ENCODE assay signal across 10 cellular contexts in genomic region chr16:78478267-78478821, GRCh38.
DNase-seq lines count a peak whose midpoint lies in the region; TF ChIP-seq lines count a peak whose summit lies in the region.
"Had no signal": no experiment of that assay in that cellular context is flagged by ENCODE, and none has a peak within 500 bp of the region (broad histone marks: within the 10 kb centered on the region; RNA-seq: fewer than 3 reads in every experiment).

No MANE protein-coding gene starts in this region.

- H3K36me3 Mint-ChIP-seq in activated T-helper 1 cell treated with anti-CD3 and anti-CD28 coated beads, Interleukin-12 subunit alpha, Interleukin-12 subunit beta, Interleukin-2, Interleukin-4 antibody, amounts not matched to agents 30 ng/mL and 10 ng/mL and 1 ng/mL, durations not matched to agents 14 hours and 24 hours and 36 hours (ENCODE audit: low read depth) = no peaks in the 10 kb centered on the region

- TF ChIP-seq EP300 in tibial nerve (IDR thresholded peaks at IDR 0.05) = no peak

- no peaks in the 10 kb centered on the region for H3K27me3 Mint-ChIP-seq in activated T-helper 1 cell treated with anti-CD3 and anti-CD28 coated beads, Interleukin-12 subunit alpha, Interleukin-12 subunit beta, Interleukin-2, Interleukin-4 antibody, amounts not matched to agents 30 ng/mL and 10 ng/mL and 1 ng/mL, durations not matched to agents 14 hours and 24 hours and 36 hours (ENCODE audit: insufficient read depth)

- H3K4me1 ChIP-seq in tibial nerve = no peaks in the 10 kb centered on the region
- H3K4me1 ChIP-seq: suprapubic skin had no signal

- H3K27ac ChIP-seq in brain microvascular endothelial cell (no peak overlapping the region), tibial nerve (no peak overlapping the region)
- H3K27ac ChIP-seq: suprapubic skin had no signal

- no peaks in the 10 kb centered on the region for H3K27me3 ChIP-seq in brain microvascular endothelial cell (replicated peaks)
- no peaks in the 10 kb centered on the region for H3K27me3 ChIP-seq in tibial nerve
- H3K27me3 ChIP-seq: suprapubic skin had no signal

- TF ChIP-seq POLR2A in tibial nerve (IDR thresholded peaks at IDR 0.05) = no peak

- no peaks in the 10 kb centered on the region for H3K9me3 Mint-ChIP-seq in activated T-helper 1 cell treated with anti-CD3 and anti-CD28 coated beads, Interleukin-12 subunit alpha, Interleukin-12 subunit beta, Interleukin-2, Interleukin-4 antibody, amounts not matched to agents 30 ng/mL and 10 ng/mL and 1 ng/mL, durations not matched to agents 14 hours and 24 hours and 36 hours

- in situ Hi-C loops in brain microvascular endothelial cell (cut with HindIII; ENCODE audit: low pct_ligation_motif_present, low sequenced_read_pairs) = no loop called here

- H3K4me3 Mint-ChIP-seq in activated T-helper 1 cell treated with anti-CD3 and anti-CD28 coated beads, Interleukin-12 subunit alpha, Interleukin-12 subunit beta, Interleukin-2, Interleukin-4 antibody, amounts not matched to agents 30 ng/mL and 10 ng/mL and 1 ng/mL, durations not matched to agents 14 hours and 24 hours and 36 hours = no peak overlapping the region

- TF ChIP-seq CTCF in brain microvascular endothelial cell (IDR thresholded peaks at IDR 0.05; ENCODE audit: low read depth, low read length, missing control alignments) (peak; percentile 44), retinal pigment epithelial cell (conservative IDR thresholded peaks at IDR 0.05; ENCODE audit: low read depth, low read length) (peak; percentile 56), tibial nerve (IDR thresholded peaks at IDR 0.05) (peak in 2 of 5 experiments; percentile 33 to 38)

- no peaks in the 10 kb centered on the region for H3K9me3 ChIP-seq in tibial nerve
- H3K9me3 ChIP-seq: suprapubic skin had no signal

- no peaks in the 10 kb centered on the region for H3K36me3 ChIP-seq in brain microvascular endothelial cell (replicated peaks)
- no peaks in the 10 kb centered on the region for H3K36me3 ChIP-seq in tibial nerve
- H3K36me3 ChIP-seq: suprapubic skin had no signal

- H3K4me3 ChIP-seq in brain microvascular endothelial cell (ENCODE audit: low read depth, low read length) (no peak overlapping the region), retinal pigment epithelial cell (ENCODE audit: low read length) (no peak overlapping the region), tibial nerve (no peak overlapping the region)
- H3K4me3 ChIP-seq: lung, suprapubic skin had no signal

- H3K4me1 Mint-ChIP-seq in activated T-helper 1 cell treated with anti-CD3 and anti-CD28 coated beads, Interleukin-12 subunit alpha, Interleukin-12 subunit beta, Interleukin-2, Interleukin-4 antibody, amounts not matched to agents 30 ng/mL and 10 ng/mL and 1 ng/mL, durations not matched to agents 14 hours and 24 hours and 36 hours (ENCODE audit: low read depth) = no peaks in the 10 kb centered on the region

- 55 to 72% methylated on average over 7 of the region's 7 CpGs for WGBS in tibial nerve, 2 donors

- intact Hi-C loops in activated T-helper 1 cell treated with anti-CD3 and anti-CD28 coated beads, Interleukin-12 subunit alpha, Interleukin-12 subunit beta, Interleukin-2, Interleukin-4 antibody, amounts not matched to agents 30 ng/mL and 10 ng/mL and 1 ng/mL, durations not matched to agents 14 hours and 24 hours and 36 hours (cut with micrococcal nuclease) = no loop called here

- DNase-seq in activated T-helper 1 cell treated with Interleukin-2 at 50 U/mL for 16 hours (ENCODE audit: low read depth) (peak; percentile 1), NCI-H1417 (lab: John Stamatoyannopoulos, UW) (peak in 2 of 3 experiments; percentile 48 to 70), brain microvascular endothelial cell (no peak), retinal pigment epithelial cell (ENCODE audit: low read depth) (no peak), amniotic stem cell (lab: John Stamatoyannopoulos, UW) (no peak), DMS79 (lab: John Stamatoyannopoulos, UW) (no peak), tibial nerve (ENCODE audit: low spot score in 2 of 2) (no peak)
- DNase-seq in activated T-helper 1 cell treated with anti-CD3 and anti-CD28 coated beads, Interleukin-12 subunit alpha, Interleukin-12 subunit beta, Interleukin-2, Interleukin-4 antibody, amounts not matched to agents 30 ng/mL and 10 ng/mL and 1 ng/mL, durations not matched to agents 14 hours and 24 hours and 36 hours (ENCODE audit: low spot score) = no peak

- H3K27ac Mint-ChIP-seq in activated T-helper 1 cell treated with anti-CD3 and anti-CD28 coated beads, Interleukin-12 subunit alpha, Interleukin-12 subunit beta, Interleukin-2, Interleukin-4 antibody, amounts not matched to agents 30 ng/mL and 10 ng/mL and 1 ng/mL, durations not matched to agents 14 hours and 24 hours and 36 hours = no peak overlapping the region

Comparison
In these comparisons a context has a peak if more than half of its experiments do, and no peak if none do; other contexts are left out.
1. DNase-seq: peak in activated T-helper 1 cell treated with Interleukin-2 at 50 U/mL for 16 hours (single experiment) and NCI-H1417 (2 of 3); none in activated T-helper 1 cell treated with anti-CD3 and anti-CD28 coated beads, Interleukin-12 subunit alpha, Interleukin-12 subunit beta, Interleukin-2, Interleukin-4 antibody, amounts not matched to agents 30 ng/mL and 10 ng/mL and 1 ng/mL, durations not matched to agents 14 hours and 24 hours and 36 hours (single experiment), brain microvascular endothelial cell (single experiment), retinal pigment epithelial cell (single experiment), amniotic stem cell (single experiment), DMS79 (single experiment) and tibial nerve (0 of 2).